ENCODE assay signal across 11 cellular contexts in the genomic region with DNA sequence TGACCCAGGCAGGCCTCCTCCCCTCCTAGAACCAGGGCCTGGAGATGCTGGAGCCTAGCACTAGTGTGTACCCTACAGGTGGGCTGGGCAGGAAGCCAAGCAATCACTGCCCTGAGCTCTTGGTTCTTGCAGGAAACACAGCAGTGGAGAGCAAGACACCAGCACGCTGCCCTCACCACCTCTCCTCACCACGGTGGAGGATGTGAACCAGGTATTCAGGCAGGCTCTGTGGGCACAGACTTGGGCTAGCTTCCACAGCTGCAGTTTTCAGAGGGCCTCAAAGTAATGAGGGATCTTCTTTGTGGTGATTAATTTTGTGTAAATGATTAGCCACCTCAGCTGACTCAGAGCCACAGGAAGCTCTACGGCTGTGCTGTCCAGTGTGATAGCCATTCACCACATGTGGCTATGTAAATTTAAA. TPM values are rescaled to one million over a fixed set of nuclear protein-coding genes. Genes with fewer than 3 reads are reported as not detected.
A peak's percentile ranks its signal among the peaks of the same experiment; 100 is the strongest.
DNase-seq lines count a peak whose midpoint lies in the region; ATAC-seq, FAIRE-seq and TF ChIP-seq lines count a peak whose summit lies in the region.
"Had no signal": no experiment of that assay in that cellular context is flagged by ENCODE, and none has a peak within 500 bp of the region (broad histone marks: within the 10 kb centered on the region; RNA-seq: fewer than 3 reads in every experiment).

No MANE protein-coding gene starts in this region.

- POLR2A ChIA-PET in CD4-positive, alpha-beta T cell (lab: Charles Lee), result interaction anchor here (1.2 to 2.1 kb wide), 2 partner anchors 8 to 180 kb away, joined by 4 to 7 read pairs; partner anchors contain the start of gene LSM14A

- peaks cover 21% of the 10 kb centered on the region for H3K4me1 Mint-ChIP-seq in CD4-positive, alpha-beta T cell (ENCODE audit: low read depth)
- peaks cover 19 to 25% of the 10 kb centered on the region in 2 donors for H3K4me1 Mint-ChIP-seq in effector memory CD8-positive, alpha-beta T cell (ENCODE audit: low read depth in 2 of 2)

- intact Hi-C loops in CD4-positive, alpha-beta T cell (cut with DNase I, micrococcal nuclease), result loop anchor here in 1 of 2 experiments (2.0 to 5.0 kb wide), 2 partner anchors 44 to 79 kb away; no protein-coding TSS in a partner anchor

- H3K9me3 ChIP-seq in CD4-positive, alpha-beta T cell (ENCODE audit: control insufficient read depth, low read length), result no peaks in the 10 kb centered on the region

- TF ChIP-seq POLR2A in GM12891 (IDR thresholded peaks at IDR 0.05; ENCODE audit: low read depth, low read length), result no peak

- no peaks in the 10 kb centered on the region for H3K27me3 ChIP-seq in CD4-positive, alpha-beta T cell (ENCODE audit: control insufficient read depth, insufficient read depth, low read length)

- no peak overlapping the region for H3K27ac ChIP-seq in CD4-positive, alpha-beta T cell (ENCODE audit: low read depth, low read length)

- H3K27me3 Mint-ChIP-seq in CD4-positive, alpha-beta T cell, result no peaks in the 10 kb centered on the region
- no peaks in the 10 kb centered on the region for H3K27me3 Mint-ChIP-seq in effector memory CD8-positive, alpha-beta T cell
- H3K27me3 Mint-ChIP-seq: naive B cell had no signal

- ATAC-seq in CD4-positive, alpha-beta T cell (ENCODE audit: poor library complexity), result no peak
- ATAC-seq in GM18907 (IDR thresholded peaks at IDR 0.05; ENCODE audit: unreplicated experiment), result peak; percentile 65
- ATAC-seq in effector memory CD8-positive, alpha-beta T cell (replicated peaks), result peak; percentile 32
- no peak for ATAC-seq in GM19397 (IDR thresholded peaks at IDR 0.05; ENCODE audit: unreplicated experiment)

- H3K9me3 Mint-ChIP-seq in CD4-positive, alpha-beta T cell, result no peaks in the 10 kb centered on the region
- H3K9me3 Mint-ChIP-seq in effector memory CD8-positive, alpha-beta T cell, result no peaks in the 10 kb centered on the region
- H3K9me3 Mint-ChIP-seq: naive B cell had no signal

- no peak for TF ChIP-seq CTCF in CD4-positive, alpha-beta T cell (IDR thresholded peaks at IDR 0.05)
- TF ChIP-seq CTCF in GM20000 (IDR thresholded peaks at IDR 0.05; ENCODE audit: extremely low read depth, missing control alignments), result no peak

- no peak for FAIRE-seq in GM12891 (lab: Jason Lieb, UNC)

- no peak overlapping the region for H3K4me3 Mint-ChIP-seq in CD4-positive, alpha-beta T cell
- H3K4me3 Mint-ChIP-seq in effector memory CD8-positive, alpha-beta T cell, result peak overlapping the region; percentile 59 to 64
- H3K4me3 Mint-ChIP-seq: naive B cell had no signal

- peak overlapping the region; percentile 62 for H3K27ac Mint-ChIP-seq in CD4-positive, alpha-beta T cell
- peak overlapping the region; percentile 77 to 87 for H3K27ac Mint-ChIP-seq in effector memory CD8-positive, alpha-beta T cell

- H3K36me3 Mint-ChIP-seq in CD4-positive, alpha-beta T cell (ENCODE audit: low read depth), result peaks cover 32% of the 10 kb centered on the region
- H3K36me3 Mint-ChIP-seq in effector memory CD8-positive, alpha-beta T cell (ENCODE audit: insufficient read depth), result peaks cover 23% of the 10 kb centered on the region

- CTCF ChIA-PET in CD4-positive, alpha-beta T cell (lab: Charles Lee), result interaction anchor here (0.7 kb wide), 2 partner anchors 110 to 828 kb away, joined by 3 read pairs; no protein-coding TSS in a partner anchor

- peak in 3 of 10 experiments; percentile 10 to 43 (median 31) for DNase-seq in CD4-positive, alpha-beta T cell
- DNase-seq in NCI-H69 (lab: John Stamatoyannopoulos, UW), result peak; percentile 95
- DNase-seq in effector memory CD8-positive, alpha-beta T cell, result peak in 2 of 3 experiments; percentile 16 to 19
- DNase-seq in superior temporal gyrus (ENCODE audit: extremely low spot score), result no peak
- DNase-seq in GM20000 (ENCODE audit: low spot score), result no peak
- DNase-seq in GM12891 (ENCODE audit: insufficient read length, low spot score), result no peak
- DNase-seq: KG1, naive B cell, T1000 had no signal

TF ChIP-seq in GM12891, 5 proteins besides CTCF, POLR2A, EP300 and RAD21:
- TF ChIP-seq POLR2AphosphoS5 (IDR thresholded peaks at IDR 0.05; ENCODE audit: low read depth, low read length) (no peak), TAF1 (IDR thresholded peaks at IDR 0.05; ENCODE audit: low read depth, low read length) (no peak), POU2F2 (IDR thresholded peaks at IDR 0.05; ENCODE audit: low read depth, low read length) (no peak), PAX5 (IDR thresholded peaks at IDR 0.05; ENCODE audit: insufficient read depth, low read length, severe bottlenecking) (no peak), SPI1 (IDR thresholded peaks at IDR 0.05; ENCODE audit: low read depth, low read length) (no peak)

RNA-seq across cellular contexts. Expression of gene GPI, which starts 13.6 kb away (rescaled TPM):
- 10 to 100 TPM; 85.0 to 86.0 TPM for total RNA-seq in CD4-positive, alpha-beta T cell
- 496 TPM for polyA plus RNA-seq in GM12891 (2012; ENCODE audit: low read depth, missing spikeins)

RNA-seq across cellular contexts. Expression of gene PDCD2L, which starts 52.8 kb away (rescaled TPM):
- 1 to 10 TPM; 3.8 to 3.9 TPM for total RNA-seq in CD4-positive, alpha-beta T cell
- 19.5 TPM for polyA plus RNA-seq in GM12891 (2012; ENCODE audit: low read depth, missing spikeins)

Comparison
In these comparisons a context has a peak if more than half of its experiments do, and no peak if none do; other contexts are left out.
1. ATAC-seq: peak in GM18907 (single experiment) and effector memory CD8-positive, alpha-beta T cell (single experiment); none in CD4-positive, alpha-beta T cell (single experiment) and GM19397 (single experiment).
2. DNase-seq: peak in NCI-H69 (single experiment) and effector memory CD8-positive, alpha-beta T cell (2 of 3); none in superior temporal gyrus (single experiment), GM20000 (single experiment) and GM12891 (single experiment).